8 cellular contexts compared by ENCODE assay signal in the genomic region with DNA sequence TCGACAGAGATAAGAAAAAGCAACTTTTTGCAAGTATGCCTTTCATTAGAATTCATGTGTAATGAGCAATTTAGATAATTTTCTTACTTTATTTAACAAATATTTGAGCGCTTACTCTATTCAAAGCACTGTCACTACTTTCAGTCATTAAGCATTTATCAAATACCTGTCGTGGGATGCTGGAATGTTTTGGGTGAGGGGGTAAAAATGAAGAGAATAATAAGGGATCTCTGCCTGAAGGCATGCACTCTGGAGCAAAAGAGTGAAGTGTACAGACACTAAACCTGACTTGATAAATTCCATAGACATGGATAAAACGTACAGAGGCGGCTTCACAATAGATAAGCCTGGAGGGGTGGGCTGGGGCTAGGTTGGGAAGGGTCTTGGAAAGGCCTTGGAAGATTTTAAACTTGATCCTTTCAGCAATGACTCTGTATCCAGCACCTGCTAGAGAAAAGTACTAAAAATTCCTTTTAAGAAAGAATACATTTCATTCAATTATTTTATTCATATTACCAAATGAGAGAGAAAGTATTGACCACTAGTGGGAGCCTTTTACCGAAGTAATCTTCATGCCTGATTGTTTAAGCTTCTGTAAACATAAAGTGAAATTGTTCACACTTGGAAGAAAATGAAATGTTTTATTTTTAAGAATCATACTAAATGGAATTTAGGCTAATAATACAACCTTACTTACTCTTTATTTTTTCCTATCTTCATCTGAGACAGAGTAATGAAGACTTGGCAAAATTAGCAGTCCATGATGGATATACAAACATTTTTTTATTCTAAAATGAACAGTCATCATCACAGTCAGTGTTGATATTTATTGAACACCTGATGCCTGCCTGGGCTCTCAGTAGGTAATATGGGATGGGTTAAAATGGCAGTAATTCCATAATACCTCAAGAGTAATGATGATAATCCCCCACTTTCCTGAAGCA.
A peak's percentile ranks its signal among the peaks of the same experiment; 100 is the strongest.
DNase-seq lines count a peak whose midpoint lies in the region; ATAC-seq and TF ChIP-seq lines count a peak whose summit lies in the region.

No MANE protein-coding gene starts in this region.

- no peaks in the 10 kb centered on the region for H3K27me3 ChIP-seq in ascending aorta

- no peak overlapping the region for H3K4me3 ChIP-seq in ascending aorta

- peaks cover 2% of the 10 kb centered on the region for H3K4me1 Mint-ChIP-seq in activated CD4-positive, alpha-beta T cell treated with anti-CD3 and anti-CD28 coated beads, Interleukin-2, amount 10 ng/mL, durations not matched to agents 24 days and 14 days

- H3K36me3 ChIP-seq in ascending aorta: peaks cover 9 to 14% of the 10 kb centered on the region in 2 donors

- H3K9me3 Mint-ChIP-seq in activated CD4-positive, alpha-beta T cell treated with anti-CD3 and anti-CD28 coated beads, Interleukin-2, amount 10 ng/mL, durations not matched to agents 24 days and 14 days: peaks cover 5% of the 10 kb centered on the region

- no peak overlapping the region for H3K4me3 Mint-ChIP-seq in activated CD4-positive, alpha-beta T cell treated with anti-CD3 and anti-CD28 coated beads, Interleukin-2, amount 10 ng/mL, durations not matched to agents 24 days and 14 days

- DNase-seq in NCI-H2029 treated with DMSO at 0.1 percent for 48 hours (lab: John Stamatoyannopoulos, UW): peak; percentile 55
- DNase-seq in NCI-H2029 (lab: John Stamatoyannopoulos, UW): no peak
- DNase-seq in NCI-H1417 (lab: John Stamatoyannopoulos, UW): peak in 2 of 3 experiments; percentile 43 to 64
- DNase-seq in ascending aorta (ENCODE audit: low spot score in 2 of 2): no peak
- peak; percentile 26 for DNase-seq in left kidney (ENCODE audit: low read depth, low spot score)
- no peak for DNase-seq in activated CD4-positive, alpha-beta T cell treated with anti-CD3 and anti-CD28 coated beads, Interleukin-2, amount 10 ng/mL, durations not matched to agents 24 days and 14 days
- DNase-seq in activated CD4-positive, alpha-beta T cell treated with anti-CD3 and anti-CD28 coated beads, Interleukin-2, amount 50 U/mL, for 4 hours: no peak

- no peaks in the 10 kb centered on the region for H3K4me1 ChIP-seq in ascending aorta

- no peak for ATAC-seq in HG02588 (IDR thresholded peaks at IDR 0.05; ENCODE audit: unreplicated experiment)

- no peak overlapping the region for H3K27ac ChIP-seq in ascending aorta

- TF ChIP-seq CTCF in ascending aorta (IDR thresholded peaks at IDR 0.05): peak; percentile 24 to 63 (median 45)

- intact Hi-C loops in ascending aorta (cut with DNase I): loop anchor here (5.0 kb wide), 1 partner anchor 114 kb away; no protein-coding TSS in a partner anchor
- intact Hi-C loops in activated CD4-positive, alpha-beta T cell treated with anti-CD3 and anti-CD28 coated beads, Interleukin-2, amount 10 ng/mL, durations not matched to agents 24 days and 14 days (cut with micrococcal nuclease): loop anchor here (5.0 to 10.0 kb wide), 5 partner anchors 114 to 1896 kb away; no protein-coding TSS in a partner anchor

- H3K9me3 ChIP-seq in ascending aorta: no peaks in the 10 kb centered on the region

- no peaks in the 10 kb centered on the region for H3K36me3 Mint-ChIP-seq in activated CD4-positive, alpha-beta T cell treated with anti-CD3 and anti-CD28 coated beads, Interleukin-2, amount 10 ng/mL, durations not matched to agents 24 days and 14 days (ENCODE audit: low read depth)

- H3K27ac Mint-ChIP-seq in activated CD4-positive, alpha-beta T cell treated with anti-CD3 and anti-CD28 coated beads, Interleukin-2, amount 10 ng/mL, durations not matched to agents 24 days and 14 days: no peak overlapping the region

- peaks cover 5% of the 10 kb centered on the region for H3K27me3 Mint-ChIP-seq in activated CD4-positive, alpha-beta T cell treated with anti-CD3 and anti-CD28 coated beads, Interleukin-2, amount 10 ng/mL, durations not matched to agents 24 days and 14 days

Comparison
In these comparisons a context has a peak if more than half of its experiments do, and no peak if none do; other contexts are left out.
1. DNase-seq: peak in NCI-H2029 treated with DMSO at 0.1 percent for 48 hours (single experiment), NCI-H1417 (2 of 3) and left kidney (single experiment); none in NCI-H2029 (single experiment), ascending aorta (0 of 2), activated CD4-positive, alpha-beta T cell treated with anti-CD3 and anti-CD28 coated beads, Interleukin-2, amount 10 ng/mL, durations not matched to agents 24 days and 14 days (single experiment) and activated CD4-positive, alpha-beta T cell treated with anti-CD3 and anti-CD28 coated beads, Interleukin-2, amount 50 U/mL, for 4 hours (0 of 2).